ENCODE assay signal across 8 cellular contexts in the genomic region with DNA sequence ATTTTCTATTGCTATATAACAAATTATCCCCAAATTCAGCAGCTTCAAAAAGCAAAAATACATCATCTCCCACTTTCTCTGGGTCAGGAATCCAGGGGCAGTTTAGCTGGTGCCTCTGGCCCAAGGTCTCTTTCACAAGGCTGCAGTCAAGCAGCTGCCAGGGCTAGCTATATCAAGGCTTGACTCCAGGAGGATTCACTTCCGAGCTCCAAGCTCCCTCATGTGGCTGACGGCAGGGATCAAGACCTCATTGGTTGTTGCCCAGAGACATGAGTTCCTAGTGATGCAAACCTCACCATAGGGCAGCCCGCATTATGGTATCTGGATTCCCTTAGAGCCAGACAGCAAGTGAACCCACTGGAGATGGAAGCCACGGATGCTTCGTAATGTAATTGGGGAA. TPM values are rescaled to one million over a fixed set of nuclear protein-coding genes. Genes with fewer than 3 reads are reported as not detected.
DNase-seq lines count a peak whose midpoint lies in the region; ATAC-seq and TF ChIP-seq lines count a peak whose summit lies in the region.

No MANE protein-coding gene starts in this region.

- no peaks in the 10 kb centered on the region for H3K27me3 ChIP-seq in sigmoid colon

- H3K36me3 ChIP-seq in sigmoid colon: no peaks in the 10 kb centered on the region

- DNase-seq in HFFc6 (peak; percentile 71), astrocyte of the cerebellum (ENCODE audit: low read depth) (no peak), inferior parietal cortex (ENCODE audit: extremely low spot score) (peak; percentile 67), sigmoid colon (no peak), cortex of kidney (lab: John Stamatoyannopoulos, UW) (no peak)

- no peaks in the 10 kb centered on the region for H3K36me3 Mint-ChIP-seq in HFFc6 (ENCODE audit: low read depth)

- ATAC-seq in GM19397 (IDR thresholded peaks at IDR 0.05; ENCODE audit: unreplicated experiment): no peak
- no peak for ATAC-seq in GM21786 (IDR thresholded peaks at IDR 0.05; ENCODE audit: unreplicated experiment)

- peaks cover 8% of the 10 kb centered on the region for H3K4me1 Mint-ChIP-seq in HFFc6 (ENCODE audit: low read depth)

- no peak for TF ChIP-seq POLR2A in sigmoid colon (IDR thresholded peaks at IDR 0.05)

- peaks cover 4% of the 10 kb centered on the region; the same call in 1 of the 2 replicates for H3K27me3 Mint-ChIP-seq in HFFc6 (ENCODE audit: insufficient read depth)

- intact Hi-C loops in sigmoid colon (cut with DNase I): no loop called here

- no peak overlapping the region for H3K27ac Mint-ChIP-seq in HFFc6

- TF ChIP-seq CTCF in 22Rv1 (IDR thresholded peaks at IDR 0.05): peak; percentile 72
- peak; percentile 69 for TF ChIP-seq CTCF in HFFc6 (IDR thresholded peaks at IDR 0.05)
- peak; percentile 44 for TF ChIP-seq CTCF in astrocyte of the cerebellum (IDR thresholded peaks at IDR 0.05; ENCODE audit: low read depth, low read length, missing control alignments)
- TF ChIP-seq CTCF in sigmoid colon (IDR thresholded peaks at IDR 0.05): no peak

- TF ChIP-seq EP300 in sigmoid colon (IDR thresholded peaks at IDR 0.05): no peak

- H3K9me3 ChIP-seq in sigmoid colon: no peaks in the 10 kb centered on the region

- no peak overlapping the region for H3K4me3 ChIP-seq in astrocyte of the cerebellum (ENCODE audit: low read depth, low read length)
- no peak overlapping the region for H3K4me3 ChIP-seq in sigmoid colon

- no peaks in the 10 kb centered on the region for H3K4me1 ChIP-seq in sigmoid colon

- no peak overlapping the region for H3K27ac ChIP-seq in 22Rv1
- no peak overlapping the region for H3K27ac ChIP-seq in sigmoid colon

- no peaks in the 10 kb centered on the region for H3K9me3 Mint-ChIP-seq in HFFc6

- H3K4me3 Mint-ChIP-seq in HFFc6: no peak overlapping the region

- WGBS in sigmoid colon, 2 donors: 65 to 78% methylated on average over 5 of the region's 5 CpGs

- in situ Hi-C loops in astrocyte of the cerebellum (cut with HindIII; ENCODE audit: low sequenced_read_pairs): no loop called here

RNA-seq across cellular contexts. Expression of gene VNN1, which starts 1.3 kb away (rescaled TPM):
- under 1 TPM in 5 of 6 experiments, not detected in 1; 0.07 to 0.13 (median 0.09) TPM for total RNA-seq in HFFc6 (2021; fragmentation: NEBNext Ultra II Directional; extraction: Animal tissue kit (Norgen Biotek cat#: 25700))
- 1 to 10 TPM in 2 of 4 donors, under 1 TPM in 1, not detected in 1; 0.83 to 3.2 (median 2.6) TPM for total RNA-seq in sigmoid colon
- polyA plus RNA-seq in sigmoid colon: 1 to 10 TPM; 1.6 to 3.0 (median 2.4) TPM

RNA-seq across cellular contexts. Expression of gene VNN2, which starts 42.5 kb away (rescaled TPM):
- total RNA-seq in HFFc6 (2021; fragmentation: NEBNext Ultra II Directional; extraction: Animal tissue kit (Norgen Biotek cat#: 25700)): not detected
- total RNA-seq in sigmoid colon: 1 to 10 TPM in 3 of 4 donors, under 1 TPM in 1; 0.81 to 5.4 (median 3.1) TPM
- 1 to 10 TPM; 3.6 to 5.5 (median 3.9) TPM for polyA plus RNA-seq in sigmoid colon

RNA-seq across cellular contexts. Expression of gene TAAR1, which starts 56.2 kb away (rescaled TPM):
- total RNA-seq in HFFc6 (2021; fragmentation: NEBNext Ultra II Directional; extraction: Animal tissue kit (Norgen Biotek cat#: 25700)): not detected
- total RNA-seq in sigmoid colon: not detected
- polyA plus RNA-seq in sigmoid colon: not detected

Comparison
In these comparisons a context has a peak if more than half of its experiments do, and no peak if none do; other contexts are left out.
1. CTCF ChIP-seq: peak in 22Rv1 (single experiment), HFFc6 (single experiment) and astrocyte of the cerebellum (single experiment); none in sigmoid colon (0 of 4).
2. DNase-seq: peak in HFFc6 (single experiment) and inferior parietal cortex (single experiment); none in astrocyte of the cerebellum (single experiment), sigmoid colon (single experiment) and cortex of kidney (single experiment).